Comparison of ENCODE assay signal across 24 cellular contexts in genomic region chr4:48571471-48571870, GRCh38.
"Had no signal": no experiment of that assay in that cellular context is flagged by ENCODE, and none has a peak within 500 bp of the region (broad histone marks: within the 10 kb centered on the region; RNA-seq: fewer than 3 reads in every experiment).

No MANE protein-coding gene starts in this region.

- ATAC-seq: gastrocnemius medialis; left lobe of liver; naive thymus-derived CD4-positive, alpha-beta T cell; sciatic nerve; stimulated activated naive B cell treated with anti-CD40 and anti-IgM and Interleukin-4, amounts not matched to agents 10 μg/mL and 1 μg/mL and 100 μg/mL, for 72 hours had no signal

- H3K9me3 Mint-ChIP-seq: memory B cell; mesothelial cell of epicardium; naive thymus-derived CD4-positive, alpha-beta T cell; nephron; neural progenitor cell; stimulated activated naive B cell treated with anti-CD40 and anti-IgM and Interleukin-4, amounts not matched to agents 10 μg/mL and 1 μg/mL and 100 μg/mL, for 72 hours; stimulated activated naive CD8-positive, alpha-beta T cell treated with anti-CD3 and anti-CD28 coated beads, Interleukin-15, Interleukin-2, amounts not matched to agents 100 ng/mL and 50 ng/mL, for 24 hours had no signal

- H3K27me3 ChIP-seq: gastrocnemius medialis, neural progenitor cell, right atrium auricular region, tibial nerve, upper lobe of left lung, uterus had no signal

- H3K4me2 ChIP-seq: neural progenitor cell had no signal

- H3K27ac Mint-ChIP-seq: memory B cell; mesothelial cell of epicardium; naive thymus-derived CD4-positive, alpha-beta T cell; nephron; neural progenitor cell; stimulated activated naive B cell treated with anti-CD40 and anti-IgM and Interleukin-4, amounts not matched to agents 10 μg/mL and 1 μg/mL and 100 μg/mL, for 72 hours; stimulated activated naive CD8-positive, alpha-beta T cell treated with anti-CD3 and anti-CD28 coated beads, Interleukin-15, Interleukin-2, amounts not matched to agents 100 ng/mL and 50 ng/mL, for 24 hours had no signal

- H3K9ac ChIP-seq: neural progenitor cell had no signal

- H3K4me3 Mint-ChIP-seq: memory B cell; mesothelial cell of epicardium; naive thymus-derived CD4-positive, alpha-beta T cell; nephron; neural progenitor cell; stimulated activated naive B cell treated with anti-CD40 and anti-IgM and Interleukin-4, amounts not matched to agents 10 μg/mL and 1 μg/mL and 100 μg/mL, for 72 hours; stimulated activated naive CD8-positive, alpha-beta T cell treated with anti-CD3 and anti-CD28 coated beads, Interleukin-15, Interleukin-2, amounts not matched to agents 100 ng/mL and 50 ng/mL, for 24 hours had no signal

- H3K27ac ChIP-seq: coronary artery, gastrocnemius medialis, neural progenitor cell, prostate gland, right atrium auricular region, thoracic aorta, tibial nerve, upper lobe of left lung, uterus had no signal

- H3K4me3 ChIP-seq: coronary artery, gastrocnemius medialis, lung, neural progenitor cell, prostate gland, right atrium auricular region, thoracic aorta, tibial nerve, upper lobe of left lung, uterus had no signal

- H3K4me1 ChIP-seq: gastrocnemius medialis, neural progenitor cell, prostate gland, right atrium auricular region, tibial nerve, upper lobe of left lung, uterus had no signal

- H3K27me3 Mint-ChIP-seq: memory B cell; naive thymus-derived CD4-positive, alpha-beta T cell; stimulated activated naive B cell treated with anti-CD40 and anti-IgM and Interleukin-4, amounts not matched to agents 10 μg/mL and 1 μg/mL and 100 μg/mL, for 72 hours; stimulated activated naive CD8-positive, alpha-beta T cell treated with anti-CD3 and anti-CD28 coated beads, Interleukin-15, Interleukin-2, amounts not matched to agents 100 ng/mL and 50 ng/mL, for 24 hours had no signal

- H3K36me3 ChIP-seq: prostate gland, uterus had no signal

- FAIRE-seq: keratinocyte had no signal

- H3K9me3 ChIP-seq: gastrocnemius medialis, prostate gland, right atrium auricular region, thoracic aorta, tibial nerve, upper lobe of left lung, uterus had no signal

- H2AFZ ChIP-seq: neural progenitor cell had no signal

- H3K4me1 Mint-ChIP-seq: memory B cell; mesothelial cell of epicardium; naive thymus-derived CD4-positive, alpha-beta T cell; nephron; neural progenitor cell; stimulated activated naive B cell treated with anti-CD40 and anti-IgM and Interleukin-4, amounts not matched to agents 10 μg/mL and 1 μg/mL and 100 μg/mL, for 72 hours had no signal

- DNase-seq: dermis blood vessel endothelial cell; effector memory CD4-positive, alpha-beta T cell; gastrocnemius medialis; head of caudate nucleus; naive thymus-derived CD4-positive, alpha-beta T cell; stimulated activated CD4-positive, alpha-beta T cell treated with anti-CD3 and anti-CD28 coated beads, Interleukin-15, amount 100 ng/mL, for 24 hours; stimulated activated CD4-positive, alpha-beta T cell treated with anti-CD3 and anti-CD28 coated beads, Interleukin-2, amount 100 ng/mL, for 48 hours; stimulated activated naive B cell treated with anti-CD40 and anti-IgM and Interleukin-4, amounts not matched to agents 10 μg/mL and 1 μg/mL and 100 μg/mL, for 72 hours; upper lobe of left lung; uterus had no signal
